In genomic region chr2:146138820-146139219, GRCh38 we compare ENCODE assay signal across 28 cellular contexts.
"Had no signal": no experiment of that assay in that cellular context is flagged by ENCODE, and none has a peak within 500 bp of the region (broad histone marks: within the 10 kb centered on the region; RNA-seq: fewer than 3 reads in every experiment).

No MANE protein-coding gene starts in this region.

- H3K4me3 ChIP-seq: colonic mucosa, coronary artery, dorsolateral prefrontal cortex, esophagus muscularis mucosa, esophagus squamous epithelium, gastrocnemius medialis, gastroesophageal sphincter, heart left ventricle, heart right ventricle had no signal

- H3K4me1 ChIP-seq: colonic mucosa, esophagus muscularis mucosa, esophagus squamous epithelium, foreskin keratinocyte, gastrocnemius medialis, gastroesophageal sphincter, heart left ventricle, heart right ventricle had no signal

- DNase-seq: colonic mucosa; cortex of kidney; dermis blood vessel endothelial cell; dorsolateral prefrontal cortex; effector CD4-positive, alpha-beta T cell; effector CD8-positive, alpha-beta T cell; effector memory CD4-positive, alpha-beta T cell; effector memory CD8-positive, alpha-beta T cell; endodermal cell; erythroblast; esophagus squamous epithelium; foreskin fibroblast; foreskin keratinocyte; foreskin melanocyte; gastrocnemius medialis; glutamatergic neuron; head of caudate nucleus; heart left ventricle; heart right ventricle had no signal

- H3K27ac ChIP-seq: colonic mucosa, coronary artery, dorsolateral prefrontal cortex, epithelial cell of prostate, esophagus muscularis mucosa, esophagus squamous epithelium, foreskin keratinocyte, gastrocnemius medialis, gastroesophageal sphincter, heart left ventricle, heart right ventricle had no signal

- H3K36me3 ChIP-seq: colonic mucosa, esophagus muscularis mucosa, esophagus squamous epithelium, gastrocnemius medialis, gastroesophageal sphincter, heart left ventricle, heart right ventricle had no signal

- FAIRE-seq: colon, endometrium, endothelial cell of umbilical vein, frontal cortex had no signal

- ATAC-seq: effector memory CD8-positive, alpha-beta T cell; esophagus mucosa; foreskin keratinocyte; gastrocnemius medialis; gastroesophageal sphincter; heart left ventricle; heart right ventricle had no signal

- H3K27me3 ChIP-seq: colonic mucosa, esophagus muscularis mucosa, esophagus squamous epithelium, foreskin keratinocyte, gastrocnemius medialis, gastroesophageal sphincter, heart left ventricle, heart right ventricle had no signal

- H3K9me3 ChIP-seq: colonic mucosa, esophagus muscularis mucosa, esophagus squamous epithelium, gastrocnemius medialis, gastroesophageal sphincter, heart left ventricle, heart right ventricle had no signal
